17 cellular contexts compared by ENCODE assay signal in genomic region chr1:172671591-172671990, GRCh38. TPM values are rescaled to one million over a fixed set of nuclear protein-coding genes. Genes with fewer than 3 reads are reported as not detected.
DNase-seq lines count a peak whose midpoint lies in the region; ATAC-seq and TF ChIP-seq lines count a peak whose summit lies in the region.
"Had no signal": no experiment of that assay in that cellular context is flagged by ENCODE, and none has a peak within 500 bp of the region (broad histone marks: within the 10 kb centered on the region; RNA-seq: fewer than 3 reads in every experiment).

No MANE protein-coding gene starts in this region.

- H3K36me3 Mint-ChIP-seq in T-helper 1 cell treated with Interleukin-12 subunit alpha and Interleukin-12 subunit beta and Interleukin-4 antibody, amounts not matched to agents 30 μg/mL and 1 μg/mL, for 36 hours (ENCODE audit: low read depth) = peaks cover 19% of the 10 kb centered on the region
- H3K36me3 Mint-ChIP-seq in effector memory CD8-positive, alpha-beta T cell (ENCODE audit: insufficient read depth) = peaks cover 24% of the 10 kb centered on the region
- peaks cover 0 to 13% (median 0%) of the 10 kb centered on the region in 5 donors for H3K36me3 Mint-ChIP-seq in naive thymus-derived CD4-positive, alpha-beta T cell

- H3K4me3 Mint-ChIP-seq in T-helper 1 cell treated with Interleukin-12 subunit alpha and Interleukin-12 subunit beta and Interleukin-4 antibody, amounts not matched to agents 30 μg/mL and 1 μg/mL, for 36 hours = no peak overlapping the region
- H3K4me3 Mint-ChIP-seq in effector memory CD8-positive, alpha-beta T cell = peak overlapping the region; percentile 0 to 21
- peak overlapping the region in 2 of 10 donors; percentile 3 to 66 for H3K4me3 Mint-ChIP-seq in naive thymus-derived CD4-positive, alpha-beta T cell

- H3K9me3 Mint-ChIP-seq in T-helper 1 cell treated with Interleukin-12 subunit alpha and Interleukin-12 subunit beta and Interleukin-4 antibody, amounts not matched to agents 30 μg/mL and 1 μg/mL, for 36 hours = no peaks in the 10 kb centered on the region
- H3K9me3 Mint-ChIP-seq in effector memory CD8-positive, alpha-beta T cell = no peaks in the 10 kb centered on the region
- peaks cover 0 to 4% (median 0%) of the 10 kb centered on the region in 11 donors for H3K9me3 Mint-ChIP-seq in naive thymus-derived CD4-positive, alpha-beta T cell

- peak overlapping the region; percentile 34 for H3K4me3 ChIP-seq in naive thymus-derived CD4-positive, alpha-beta T cell (ENCODE audit: low read length)
- H3K4me3 ChIP-seq in ascending aorta = no peak overlapping the region
- H3K4me3 ChIP-seq: lower lobe of right lung, skin epidermis, thoracic aorta had no signal

- no peaks in the 10 kb centered on the region for H3K36me3 ChIP-seq in naive thymus-derived CD4-positive, alpha-beta T cell (ENCODE audit: control insufficient read depth in 2 of 3, insufficient read depth in 3 of 3, low read length in 3 of 3)
- H3K36me3 ChIP-seq in ascending aorta = no peaks in the 10 kb centered on the region
- H3K36me3 ChIP-seq: lower lobe of right lung, thoracic aorta had no signal

- intact Hi-C loops in naive thymus-derived CD4-positive, alpha-beta T cell (cut with micrococcal nuclease) = loop anchor here in 1 of 2 donors (2.0 kb wide), 3 partner anchors 33 to 47 kb away; no protein-coding TSS in a partner anchor
- intact Hi-C loops in ascending aorta (cut with DNase I) = no loop called here

- no peak for TF ChIP-seq CTCF in ascending aorta (IDR thresholded peaks at IDR 0.05)

- POLR2A ChIA-PET in naive thymus-derived CD4-positive, alpha-beta T cell (lab: Charles Lee) = interaction anchor here (1.5 kb wide), 1 partner anchor 28 kb away, joined by 4 read pairs; no protein-coding TSS in a partner anchor

- CTCF ChIA-PET in naive thymus-derived CD4-positive, alpha-beta T cell (lab: Charles Lee) = no interaction called here

- H3K4me1 ChIP-seq in naive thymus-derived CD4-positive, alpha-beta T cell (ENCODE audit: control insufficient read depth in 2 of 2, insufficient read depth in 2 of 2, low read length in 2 of 2) = peaks cover 50 to 60% of the 10 kb centered on the region in 2 donors
- H3K4me1 ChIP-seq in ascending aorta = no peaks in the 10 kb centered on the region
- H3K4me1 ChIP-seq: lower lobe of right lung had no signal

- DNase-seq in T-helper 1 cell (no peak), RPMI7951 (ENCODE audit: low read depth) (peak; percentile 58), ascending aorta (ENCODE audit: low spot score in 2 of 2) (no peak), DMS79 (lab: John Stamatoyannopoulos, UW) (no peak)
- DNase-seq in effector memory CD8-positive, alpha-beta T cell = no peak
- DNase-seq in naive thymus-derived CD4-positive, alpha-beta T cell = no peak
- DNase-seq in stimulated activated naive CD4-positive, alpha-beta T cell treated with Interleukin-2 at 50 U/mL for 16 hours (lab: John Stamatoyannopoulos, UW) = no peak
- DNase-seq: activated effector memory CD4-positive, alpha-beta T cell treated with Interleukin-2 at 50 U/mL for 16 hours; central memory CD4-positive, alpha-beta T cell; hypothalamus; lower lobe of right lung; NCI-H345 had no signal

- H3K27me3 Mint-ChIP-seq in T-helper 1 cell treated with Interleukin-12 subunit alpha and Interleukin-12 subunit beta and Interleukin-4 antibody, amounts not matched to agents 30 μg/mL and 1 μg/mL, for 36 hours (ENCODE audit: low read depth) = no peaks in the 10 kb centered on the region
- H3K27me3 Mint-ChIP-seq in effector memory CD8-positive, alpha-beta T cell = no peaks in the 10 kb centered on the region
- H3K27me3 Mint-ChIP-seq in naive thymus-derived CD4-positive, alpha-beta T cell = no peaks in the 10 kb centered on the region

- no peaks in the 10 kb centered on the region for H3K9me3 ChIP-seq in naive thymus-derived CD4-positive, alpha-beta T cell (ENCODE audit: control insufficient read depth in 2 of 3, low read length in 3 of 3)
- H3K9me3 ChIP-seq in ascending aorta = no peaks in the 10 kb centered on the region
- H3K9me3 ChIP-seq: lower lobe of right lung, thoracic aorta had no signal

- no peaks in the 10 kb centered on the region for H3K27me3 ChIP-seq in naive thymus-derived CD4-positive, alpha-beta T cell (ENCODE audit: control insufficient read depth in 2 of 2, insufficient read depth in 2 of 2, low read length in 2 of 2)
- H3K27me3 ChIP-seq in ascending aorta = no peaks in the 10 kb centered on the region

- H3K4me1 Mint-ChIP-seq in T-helper 1 cell treated with Interleukin-12 subunit alpha and Interleukin-12 subunit beta and Interleukin-4 antibody, amounts not matched to agents 30 μg/mL and 1 μg/mL, for 36 hours (ENCODE audit: low read depth) = peaks cover 62% of the 10 kb centered on the region
- peaks cover 65 to 87% of the 10 kb centered on the region in 2 donors for H3K4me1 Mint-ChIP-seq in effector memory CD8-positive, alpha-beta T cell (ENCODE audit: low read depth in 2 of 2)
- peaks cover 23 to 82% (median 60%) of the 10 kb centered on the region in 7 donors for H3K4me1 Mint-ChIP-seq in naive thymus-derived CD4-positive, alpha-beta T cell

- H3K27ac Mint-ChIP-seq in T-helper 1 cell treated with Interleukin-12 subunit alpha and Interleukin-12 subunit beta and Interleukin-4 antibody, amounts not matched to agents 30 μg/mL and 1 μg/mL, for 36 hours = peak overlapping the region; percentile 13
- peak overlapping the region in 1 of 2 donors; percentile 88 for H3K27ac Mint-ChIP-seq in effector memory CD8-positive, alpha-beta T cell
- peak overlapping the region in 2 of 9 donors; percentile 20 to 34 for H3K27ac Mint-ChIP-seq in naive thymus-derived CD4-positive, alpha-beta T cell

- ATAC-seq in effector memory CD8-positive, alpha-beta T cell (replicated peaks) = no peak
- ATAC-seq in naive thymus-derived CD4-positive, alpha-beta T cell = no peak
- ATAC-seq: HepG2, lower lobe of right lung had no signal

- H3K27ac ChIP-seq in naive thymus-derived CD4-positive, alpha-beta T cell (ENCODE audit: low read depth, low read length) = no peak overlapping the region
- H3K27ac ChIP-seq in ascending aorta = no peak overlapping the region
- H3K27ac ChIP-seq: 22Rv1, lower lobe of right lung, thoracic aorta had no signal

RNA-seq across cellular contexts. Expression of gene FASLG, which starts 12.7 kb away (rescaled TPM):
- not detected in 2 replicates for total RNA-seq in RPMI7951 (2014; rRNA removed; shearing (Covaris generic))
- total RNA-seq in naive thymus-derived CD4-positive, alpha-beta T cell = 1 to 10 TPM in 2 of 5 experiments, under 1 TPM in 2, not detected in 1; 0.24 to 5.6 (median 1.9) TPM
- not detected for polyA plus RNA-seq in naive thymus-derived CD4-positive, alpha-beta T cell
- not detected for total RNA-seq in ascending aorta
- total RNA-seq: HepG2, thoracic aorta had no signal
